In genomic region chr20:40651121-40651520, GRCh38 we compare ENCODE assay signal across 17 cellular contexts. TPM values are rescaled to one million over a fixed set of nuclear protein-coding genes. Genes with fewer than 3 reads are reported as not detected.
DNase-seq lines count a peak whose midpoint lies in the region; ATAC-seq and TF ChIP-seq lines count a peak whose summit lies in the region.
"Had no signal": no experiment of that assay in that cellular context is flagged by ENCODE, and none has a peak within 500 bp of the region (broad histone marks: within the 10 kb centered on the region; RNA-seq: fewer than 3 reads in every experiment).

No MANE protein-coding gene starts in this region.

- no peaks in the 10 kb centered on the region for H3K36me3 ChIP-seq in SJSA1
- no peaks in the 10 kb centered on the region for H3K36me3 ChIP-seq in mesenchymal stem cell (ENCODE audit: control insufficient read depth in 1 of 2, insufficient read depth in 2 of 2, low read depth in 1 of 2, low read length in 2 of 2)
- H3K36me3 ChIP-seq in testis (ENCODE audit: low read depth, missing control alignments): no peaks in the 10 kb centered on the region
- H3K36me3 ChIP-seq in BE2C: no peaks in the 10 kb centered on the region
- H3K36me3 ChIP-seq: gastroesophageal sphincter, vagina had no signal

- no peak overlapping the region for H4K91ac ChIP-seq in mesenchymal stem cell (ENCODE audit: low read length)

- H3K23ac ChIP-seq in mesenchymal stem cell (ENCODE audit: low read length in 2 of 2): no peak overlapping the region

- DNase-seq in Daoy (ENCODE audit: low read depth) (peak; percentile 66), SJSA1 (ENCODE audit: low read depth in 1 of 2, low spot score in 2 of 2) (peak in 1 of 2 experiments; percentile 11), dermis blood vessel endothelial cell (peak; percentile 12), mesenchymal stem cell (peak; percentile 20), testis (no peak), BE2C (no peak), left colon (no peak)
- DNase-seq in activated effector memory CD4-positive, alpha-beta T cell treated with Interleukin-2 at 50 U/mL for 16 hours: no peak
- DNase-seq: activated CD4-positive, alpha-beta T cell treated with anti-CD3 and anti-CD28 coated beads for 48 hours; KBM-7; NCI-H2029; NCI-H446; NK-92 treated with Interleukin-12 subunit alpha and Interleukin-12 subunit beta, amount 100 ng/mL, for 24 hours; small intestine; stimulated activated CD4-positive, alpha-beta T cell treated with anti-CD3 and anti-CD28 coated beads, Interleukin-4, amount 100 ng/mL, for 24 hours had no signal

- H2BK12ac ChIP-seq in mesenchymal stem cell (ENCODE audit: low read length in 2 of 2): no peak overlapping the region

- TF ChIP-seq CTCF in testis (IDR thresholded peaks at IDR 0.05) (no peak), BE2C (IDR thresholded peaks at IDR 0.05; ENCODE audit: low read depth, low read length) (no peak)

- no peak overlapping the region for H2BK15ac ChIP-seq in mesenchymal stem cell (ENCODE audit: low read depth, poor library complexity, severe bottlenecking)

- no peaks in the 10 kb centered on the region for H3K27me3 ChIP-seq in SJSA1 (replicated peaks)
- H3K27me3 ChIP-seq in mesenchymal stem cell (ENCODE audit: control insufficient read depth in 1 of 2, insufficient read depth in 1 of 2, low read length in 2 of 2): peaks cover 1 to 11% of the 10 kb centered on the region in 2 experiments
- H3K27me3 ChIP-seq in testis: no peaks in the 10 kb centered on the region
- no peaks in the 10 kb centered on the region for H3K27me3 ChIP-seq in BE2C
- H3K27me3 ChIP-seq: vagina had no signal

- no peak overlapping the region for H3K18ac ChIP-seq in mesenchymal stem cell (ENCODE audit: low read depth in 1 of 2, low read length in 2 of 2)

- no peak overlapping the region for H3K9ac ChIP-seq in mesenchymal stem cell (ENCODE audit: low read length)

- H3K4me1 ChIP-seq in SJSA1 (replicated peaks) (peaks cover 11% of the 10 kb centered on the region), mesenchymal stem cell (ENCODE audit: control insufficient read depth, insufficient read depth, low read depth, low read length) (no peaks in the 10 kb centered on the region), testis (peaks cover 15% of the 10 kb centered on the region), BE2C (no peaks in the 10 kb centered on the region; the same call in 1 of the 2 replicates)
- H3K4me1 ChIP-seq: vagina had no signal

- H3K79me1 ChIP-seq in mesenchymal stem cell (replicated peaks; ENCODE audit: low read length, poor library complexity, severe bottlenecking): no peaks in the 10 kb centered on the region

- no peak overlapping the region for H2BK5ac ChIP-seq in mesenchymal stem cell (ENCODE audit: low read depth, low read length, poor library complexity, severe bottlenecking)

- H3K4me3 ChIP-seq in SJSA1: no peak overlapping the region
- no peak overlapping the region for H3K4me3 ChIP-seq in mesenchymal stem cell (ENCODE audit: insufficient read depth in 1 of 2, low read depth in 1 of 2, low read length in 2 of 2)
- H3K4me3 ChIP-seq in testis: no peak overlapping the region
- H3K4me3 ChIP-seq in BE2C (ENCODE audit: low read depth, low read length): no peak overlapping the region
- H3K4me3 ChIP-seq: gastroesophageal sphincter, vagina had no signal

- H2AFZ ChIP-seq in mesenchymal stem cell (ENCODE audit: low read depth, low read length): no peak overlapping the region

- no peak overlapping the region for H2AK5ac ChIP-seq in mesenchymal stem cell (ENCODE audit: low read length, severe bottlenecking)

- no peak overlapping the region for H2BK120ac ChIP-seq in mesenchymal stem cell (ENCODE audit: low read depth, low read length)

- no CpG with 5 or more reads among the region's 1 CpG for WGBS in mesenchymal stem cell
- WGBS in testis, 2 donors: 74 to 77% methylated on average over 1 of the region's 1 CpG

- H3K4me2 ChIP-seq in mesenchymal stem cell (ENCODE audit: low read length, poor library complexity, severe bottlenecking): no peak overlapping the region

- peak overlapping the region; percentile 24; the same call in 1 of the 2 replicates for H3K27ac ChIP-seq in SJSA1
- H3K27ac ChIP-seq in mesenchymal stem cell (ENCODE audit: low read length, poor library complexity, severe bottlenecking): no peak overlapping the region
- H3K27ac ChIP-seq in testis: no peak overlapping the region
- H3K27ac ChIP-seq: gastroesophageal sphincter, vagina had no signal

- intact Hi-C loops in testis (cut with DNase I; ENCODE audit: low total_unique reads) (no loop called here), left colon (cut with DNase I, micrococcal nuclease) (no loop called here)

- H3K9me3 ChIP-seq in SJSA1 (replicated peaks) (no peaks in the 10 kb centered on the region), mesenchymal stem cell (ENCODE audit: control insufficient read depth, low read length) (no peaks in the 10 kb centered on the region), testis (no peaks in the 10 kb centered on the region), BE2C (no peaks in the 10 kb centered on the region)
- H3K9me3 ChIP-seq: gastroesophageal sphincter, vagina had no signal

- H4K8ac ChIP-seq in mesenchymal stem cell (ENCODE audit: low read length): no peak overlapping the region

- no peak for ATAC-seq in left colon
- ATAC-seq: gastroesophageal sphincter had no signal

- TF ChIP-seq POLR2A in testis (IDR thresholded peaks at IDR 0.05): no peak

- H3K14ac ChIP-seq in mesenchymal stem cell (ENCODE audit: low read length in 2 of 2): no peak overlapping the region

- H3K4ac ChIP-seq in mesenchymal stem cell (ENCODE audit: low read depth in 1 of 2, low read length in 2 of 2): no peak overlapping the region

RNA-seq across cellular contexts. Expression of gene MAFB, which starts 37.9 kb away (rescaled TPM):
- 0.97 and 1.1 TPM in 2 replicates for total RNA-seq in Daoy (2014; rRNA removed; shearing (Covaris generic))
- not detected in 2 replicates for total RNA-seq in SJSA1 (2014; rRNA removed; shearing (Covaris generic))
- 3.4 and 5.9 TPM in 2 replicates for total RNA-seq in dermis blood vessel endothelial cell
- 3.1 TPM for polyA plus RNA-seq in mesenchymal stem cell (2013, experiment 1 of 2)
- 3.2 TPM for polyA plus RNA-seq in mesenchymal stem cell (2013, experiment 2 of 2)
- total RNA-seq in testis: 10 to 100 TPM in 1 of 2 donors, 1 to 10 TPM in 1; 9.3 to 17.7 TPM
- polyA plus RNA-seq in testis (ENCODE audit: insufficient read depth, low read depth, low replicate concordance): 11.6 TPM
- 3.1 TPM for polyA plus RNA-seq in BE2C (2012; ENCODE audit: insufficient read depth, insufficient read length, low read depth)
- total RNA-seq in left colon: 10 to 100 TPM in 1 of 2 donors, 1 to 10 TPM in 1; 4.0 to 10.9 TPM

Comparison
In these comparisons a context has a peak if more than half of its experiments do, and no peak if none do; other contexts are left out.
1. DNase-seq: peak in Daoy (single experiment), dermis blood vessel endothelial cell (single experiment) and mesenchymal stem cell (single experiment); none in testis (single experiment), activated effector memory CD4-positive, alpha-beta T cell treated with Interleukin-2 at 50 U/mL for 16 hours (single experiment), BE2C (single experiment) and left colon (0 of 2).